In genomic region chr21:42983102-42983501, GRCh38 we compare ENCODE assay signal across 20 cellular contexts. TPM values are rescaled to one million over a fixed set of nuclear protein-coding genes. Genes with fewer than 3 reads are reported as not detected.
DNase-seq lines count a peak whose midpoint lies in the region; ATAC-seq and TF ChIP-seq lines count a peak whose summit lies in the region.
"Had no signal": no experiment of that assay in that cellular context is flagged by ENCODE, and none has a peak within 500 bp of the region (broad histone marks: within the 10 kb centered on the region; RNA-seq: fewer than 3 reads in every experiment).

No MANE protein-coding gene starts in this region.

- H3K9me3 Mint-ChIP-seq in CD4-positive, alpha-beta memory T cell = no peaks in the 10 kb centered on the region
- no peaks in the 10 kb centered on the region for H3K9me3 Mint-ChIP-seq in T-helper 2 cell treated with Interferon-gamma antibody and Interleukin-4, amounts not matched to agents 5 μg/mL and 100 μg/mL, for 36 hours

- H3K36me3 Mint-ChIP-seq in CD4-positive, alpha-beta memory T cell = peaks cover 4 to 10% of the 10 kb centered on the region in 2 donors
- peaks cover 8% of the 10 kb centered on the region for H3K36me3 Mint-ChIP-seq in T-helper 2 cell treated with Interferon-gamma antibody and Interleukin-4, amounts not matched to agents 5 μg/mL and 100 μg/mL, for 36 hours (ENCODE audit: low read depth)
- no peaks in the 10 kb centered on the region for H3K36me3 Mint-ChIP-seq in T-helper 17 cell (ENCODE audit: low read depth)

- H3K79me2 ChIP-seq in hepatocyte = peaks cover 88% of the 10 kb centered on the region

- intact Hi-C loops in CD4-positive, alpha-beta memory T cell (cut with micrococcal nuclease) = no loop called here

- no peak overlapping the region for H2AFZ ChIP-seq in hepatocyte

- DNase-seq in CD4-positive, alpha-beta memory T cell = no peak
- DNase-seq in EL = peak; percentile 42
- DNase-seq in T-helper 2 cell treated with Interferon-gamma antibody and Interleukin-4, amounts not matched to agents 5 μg/mL and 100 μg/mL, for 36 hours (ENCODE audit: low spot score) = no peak
- peak; percentile 30 for DNase-seq in fibroblast of peridontal ligament (ENCODE audit: extremely low read depth)
- no peak for DNase-seq in hepatocyte (ENCODE audit: low spot score)
- DNase-seq in brain microvascular endothelial cell = no peak
- no peak for DNase-seq in AG20443 (ENCODE audit: low spot score)
- DNase-seq in T-helper 17 cell = no peak
- DNase-seq: activated CD4-positive, CD25-positive, alpha-beta regulatory T cell treated with anti-CD3 and anti-CD28 coated beads, Interleukin-2, amount 50 U/mL, for 72 hours; activated gamma-delta T cell; cerebellar nuclear complex; GF-D8; hypothalamus; Kasumi-1; occipital lobe; SW 1271 had no signal

- no peaks in the 10 kb centered on the region for H3K36me3 ChIP-seq in CD4-positive, alpha-beta memory T cell (ENCODE audit: insufficient read depth, low read length)
- H3K36me3 ChIP-seq in hepatocyte (replicated peaks; ENCODE audit: insufficient read depth, low read depth) = no peaks in the 10 kb centered on the region
- H3K36me3 ChIP-seq in brain microvascular endothelial cell (replicated peaks) = no peaks in the 10 kb centered on the region
- H3K36me3 ChIP-seq: suprapubic skin had no signal

- H4K20me1 ChIP-seq in hepatocyte (ENCODE audit: insufficient read depth, poor library complexity, severe bottlenecking) = peaks cover 8% of the 10 kb centered on the region

- no peaks in the 10 kb centered on the region for H3K27me3 ChIP-seq in CD4-positive, alpha-beta memory T cell (ENCODE audit: insufficient read depth, low read length)
- H3K27me3 ChIP-seq in hepatocyte (no peaks in the 10 kb centered on the region), brain microvascular endothelial cell (replicated peaks) (no peaks in the 10 kb centered on the region)
- H3K27me3 ChIP-seq: esophagus muscularis mucosa, suprapubic skin had no signal

- WGBS in hepatocyte (ENCODE audit: low lambda C conversion rate, missing lambda C conversion rate) = 75% methylated on average over 2 of the region's 2 CpGs

- no peak overlapping the region for H3K4me2 ChIP-seq in hepatocyte

- TF ChIP-seq CTCF in hepatocyte (IDR thresholded peaks at IDR 0.05; ENCODE audit: poor library complexity) (no peak), brain microvascular endothelial cell (IDR thresholded peaks at IDR 0.05; ENCODE audit: low read depth, low read length, missing control alignments) (no peak)

- H3K27me3 Mint-ChIP-seq in CD4-positive, alpha-beta memory T cell = no peaks in the 10 kb centered on the region
- no peaks in the 10 kb centered on the region for H3K27me3 Mint-ChIP-seq in T-helper 2 cell treated with Interferon-gamma antibody and Interleukin-4, amounts not matched to agents 5 μg/mL and 100 μg/mL, for 36 hours (ENCODE audit: low read depth)
- no peaks in the 10 kb centered on the region for H3K27me3 Mint-ChIP-seq in T-helper 17 cell

- H3K4me1 ChIP-seq in CD4-positive, alpha-beta memory T cell (ENCODE audit: insufficient read depth, low read length) = peaks cover 12% of the 10 kb centered on the region
- H3K4me1 ChIP-seq in hepatocyte (ENCODE audit: insufficient read depth) = no peaks in the 10 kb centered on the region

- ATAC-seq in T-helper 17 cell = no peak

- CTCF ChIA-PET in CD4-positive, alpha-beta memory T cell (lab: Charles Lee; ENCODE audit: partially characterized antibody) = no interaction called here

- H3K4me3 ChIP-seq in CD4-positive, alpha-beta memory T cell (ENCODE audit: low read length in 2 of 2) = no peak overlapping the region
- H3K4me3 ChIP-seq in hepatocyte (no peak overlapping the region), brain microvascular endothelial cell (ENCODE audit: low read depth, low read length) (no peak overlapping the region)
- H3K4me3 ChIP-seq: esophagus muscularis mucosa, suprapubic skin had no signal

- no peaks in the 10 kb centered on the region for H3K9me2 ChIP-seq in hepatocyte (replicated peaks; ENCODE audit: insufficient read depth)

- H3K4me3 Mint-ChIP-seq in CD4-positive, alpha-beta memory T cell = no peak overlapping the region
- H3K4me3 Mint-ChIP-seq in T-helper 2 cell treated with Interferon-gamma antibody and Interleukin-4, amounts not matched to agents 5 μg/mL and 100 μg/mL, for 36 hours = peak overlapping the region; percentile 22
- no peak overlapping the region for H3K4me3 Mint-ChIP-seq in T-helper 17 cell

- peaks cover 16 to 49% (median 17%) of the 10 kb centered on the region in 4 donors for H3K4me1 Mint-ChIP-seq in CD4-positive, alpha-beta memory T cell
- peaks cover 15% of the 10 kb centered on the region for H3K4me1 Mint-ChIP-seq in T-helper 2 cell treated with Interferon-gamma antibody and Interleukin-4, amounts not matched to agents 5 μg/mL and 100 μg/mL, for 36 hours (ENCODE audit: low read depth)
- peaks cover 11% of the 10 kb centered on the region for H3K4me1 Mint-ChIP-seq in T-helper 17 cell

- in situ Hi-C loops in brain microvascular endothelial cell (cut with HindIII; ENCODE audit: low pct_ligation_motif_present, low sequenced_read_pairs) = no loop called here

- no peaks in the 10 kb centered on the region for H3K9me3 ChIP-seq in CD4-positive, alpha-beta memory T cell (ENCODE audit: control insufficient read depth in 1 of 2, low read length in 2 of 2)
- H3K9me3 ChIP-seq in hepatocyte (ENCODE audit: low read depth) = no peaks in the 10 kb centered on the region
- no peaks in the 10 kb centered on the region for H3K9me3 ChIP-seq in T-helper 17 cell (ENCODE audit: control insufficient read depth, low read length, poor library complexity, severe bottlenecking)
- H3K9me3 ChIP-seq: esophagus muscularis mucosa, suprapubic skin had no signal

- H3K27ac Mint-ChIP-seq in CD4-positive, alpha-beta memory T cell = peak overlapping the region in 4 of 7 donors; percentile 3 to 91 (median 16)
- peak overlapping the region; percentile 24 for H3K27ac Mint-ChIP-seq in T-helper 2 cell treated with Interferon-gamma antibody and Interleukin-4, amounts not matched to agents 5 μg/mL and 100 μg/mL, for 36 hours
- no peak overlapping the region for H3K27ac Mint-ChIP-seq in T-helper 17 cell

- POLR2A ChIA-PET in CD4-positive, alpha-beta memory T cell (lab: Charles Lee; ENCODE audit: partially characterized antibody) = no interaction called here

- H3K27ac ChIP-seq in CD4-positive, alpha-beta memory T cell (ENCODE audit: low read depth, low read length) = no peak overlapping the region
- H3K27ac ChIP-seq in hepatocyte (no peak overlapping the region), brain microvascular endothelial cell (no peak overlapping the region)
- H3K27ac ChIP-seq: C4-2B, esophagus muscularis mucosa, suprapubic skin had no signal

RNA-seq across cellular contexts. Expression of gene PKNOX1, which starts 8.7 kb away (rescaled TPM):
- total RNA-seq in CD4-positive, alpha-beta memory T cell = 10 to 100 TPM; 21.5 to 24.8 TPM
- polyA plus RNA-seq in CD4-positive, alpha-beta memory T cell = 10 to 100 TPM; 17.8 to 25.0 TPM
- total RNA-seq in hepatocyte (13.4 and 13.6 TPM in 2 replicates), T-helper 17 cell (10 to 100 TPM; 11.5 to 15.3 TPM)
- polyA plus RNA-seq in hepatocyte = 11.0 and 21.6 TPM in 2 replicates

RNA-seq across cellular contexts. Expression of gene ERVH48-1, which starts 57.7 kb away (rescaled TPM):
- not detected for total RNA-seq in CD4-positive, alpha-beta memory T cell
- not detected for polyA plus RNA-seq in CD4-positive, alpha-beta memory T cell
- total RNA-seq in hepatocyte (5.4 and 7.6 TPM in 2 replicates), T-helper 17 cell (not detected)
- polyA plus RNA-seq in hepatocyte = 14.8 and 26.9 TPM in 2 replicates
- total RNA-seq: esophagus muscularis mucosa, lower leg skin, occipital lobe, suprapubic skin had no signal

Comparison
In these comparisons a context has a peak if more than half of its experiments do, and no peak if none do; other contexts are left out.
1. DNase-seq: peak in EL (single experiment) and fibroblast of peridontal ligament (single experiment); none in CD4-positive, alpha-beta memory T cell (0 of 5), T-helper 2 cell treated with Interferon-gamma antibody and Interleukin-4, amounts not matched to agents 5 μg/mL and 100 μg/mL, for 36 hours (single experiment), hepatocyte (single experiment), brain microvascular endothelial cell (single experiment), AG20443 (single experiment) and T-helper 17 cell (0 of 3).